10 cellular contexts compared by ENCODE assay signal in the genomic region with DNA sequence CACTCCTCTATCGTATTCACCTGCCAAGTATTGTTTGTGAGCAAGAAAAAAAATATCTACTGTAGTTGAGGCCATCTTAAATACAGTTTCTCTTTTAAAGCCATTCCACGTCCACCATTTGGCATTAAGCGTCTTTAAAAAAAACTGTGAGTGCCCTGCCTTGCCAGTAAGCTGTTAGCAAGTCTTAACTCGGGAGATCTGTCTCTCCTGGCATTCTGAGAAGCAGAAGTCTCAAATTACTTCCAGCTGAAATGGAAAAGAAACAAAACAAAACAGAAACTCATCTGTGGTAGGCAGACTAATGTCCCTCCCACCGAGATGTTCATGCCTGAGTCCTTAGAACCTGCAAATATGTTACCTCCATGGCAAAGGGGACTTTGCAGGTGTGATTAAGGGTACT.
A peak's percentile ranks its signal among the peaks of the same experiment; 100 is the strongest.
DNase-seq lines count a peak whose midpoint lies in the region; ATAC-seq and TF ChIP-seq lines count a peak whose summit lies in the region.
"Had no signal": no experiment of that assay in that cellular context is flagged by ENCODE, and none has a peak within 500 bp of the region (broad histone marks: within the 10 kb centered on the region; RNA-seq: fewer than 3 reads in every experiment).

No MANE protein-coding gene starts in this region.

- H3K4me3 ChIP-seq in AG04449 (ENCODE audit: low read depth, low read length) (no peak overlapping the region), esophagus muscularis mucosa (peak overlapping the region in 2 of 4 donors; percentile 5 to 7)

- no peaks in the 10 kb centered on the region for H3K36me3 ChIP-seq in esophagus muscularis mucosa

- TF ChIP-seq EP300 in esophagus muscularis mucosa (IDR thresholded peaks at IDR 0.05), result no peak

- no peaks in the 10 kb centered on the region for H3K36me3 Mint-ChIP-seq in nephron (ENCODE audit: low read depth)
- H3K36me3 Mint-ChIP-seq: CD14-positive monocyte had no signal

- TF ChIP-seq CTCF in AG04449 (IDR thresholded peaks at IDR 0.05; ENCODE audit: insufficient read depth, low read length, missing control alignments) (no peak), esophagus muscularis mucosa (IDR thresholded peaks at IDR 0.05) (no peak), nephron (IDR thresholded peaks at IDR 0.05; ENCODE audit: unreplicated experiment in 3 of 3) (no peak)

- peak; percentile 74 for DNase-seq in AG04449 (ENCODE audit: low read depth, low spot score)
- peak; percentile 54 to 86 for DNase-seq in NCI-H446 (lab: John Stamatoyannopoulos, UW)
- no peak for DNase-seq in esophagus muscularis mucosa (ENCODE audit: extremely low spot score)
- no peak for DNase-seq in NCI-H1417 treated with DMSO at 0.1 percent for 48 hours (lab: John Stamatoyannopoulos, UW)
- no peak for DNase-seq in HuH-7 (ENCODE audit: low spot score)

- peak overlapping the region; percentile 75 to 80 (median 77) for H3K27ac ChIP-seq in esophagus muscularis mucosa (replicated peaks in 1 of 4)

- intact Hi-C loops in esophagus muscularis mucosa (cut with DNase I), result no loop called here

- POLR2A ChIA-PET in AG04449 (lab: Yijun Ruan, JAX), result interaction anchor here (1.0 kb wide), 1 partner anchor 18 kb away, joined by 3 read pairs; no protein-coding TSS in a partner anchor

- CTCF ChIA-PET in AG04449 (lab: Yijun Ruan, JAX), result interaction anchor here (1.0 to 5.7 kb wide), 11 partner anchors 10 to 301 kb away, joined by 3 to 37 read pairs (median 8); no protein-coding TSS in a partner anchor

- H3K27ac Mint-ChIP-seq in nephron, result peak overlapping the region in 2 of 3 experiments; percentile 22 to 37

- H3K9me3 ChIP-seq in esophagus muscularis mucosa, result no peaks in the 10 kb centered on the region

- ATAC-seq in GM18519 (IDR thresholded peaks at IDR 0.05; ENCODE audit: low FRiP score, unreplicated experiment) (no peak), HG02642 (IDR thresholded peaks at IDR 0.05; ENCODE audit: poor library complexity, unreplicated experiment) (no peak)

- no peaks in the 10 kb centered on the region for H3K9me3 Mint-ChIP-seq in nephron
- H3K9me3 Mint-ChIP-seq: central memory CD8-positive, alpha-beta T cell had no signal

- H3K4me1 ChIP-seq in esophagus muscularis mucosa, result peaks cover 20 to 40% (median 29%) of the 10 kb centered on the region in 4 donors

- H3K4me1 Mint-ChIP-seq in nephron, result peaks cover 18% of the 10 kb centered on the region

- H3K27me3 ChIP-seq in esophagus muscularis mucosa, result no peaks in the 10 kb centered on the region

- no peak for TF ChIP-seq POLR2A in esophagus muscularis mucosa (IDR thresholded peaks at IDR 0.05; ENCODE audit: low read depth)

- 31% methylated on average over 5 of the region's 5 CpGs for WGBS in esophagus muscularis mucosa

- H3K4me3 Mint-ChIP-seq in nephron, result no peak overlapping the region
- H3K4me3 Mint-ChIP-seq: central memory CD8-positive, alpha-beta T cell had no signal

- peaks cover 14% of the 10 kb centered on the region for H3K27me3 Mint-ChIP-seq in nephron (ENCODE audit: low read depth)
- H3K27me3 Mint-ChIP-seq: central memory CD8-positive, alpha-beta T cell had no signal

Comparison
In these comparisons a context has a peak if more than half of its experiments do, and no peak if none do; other contexts are left out.
1. DNase-seq: peak in AG04449 (single experiment) and NCI-H446 (2 of 2); none in esophagus muscularis mucosa (single experiment), NCI-H1417 treated with DMSO at 0.1 percent for 48 hours (single experiment) and HuH-7 (single experiment).